18 cellular contexts compared by ENCODE assay signal in the genomic region with DNA sequence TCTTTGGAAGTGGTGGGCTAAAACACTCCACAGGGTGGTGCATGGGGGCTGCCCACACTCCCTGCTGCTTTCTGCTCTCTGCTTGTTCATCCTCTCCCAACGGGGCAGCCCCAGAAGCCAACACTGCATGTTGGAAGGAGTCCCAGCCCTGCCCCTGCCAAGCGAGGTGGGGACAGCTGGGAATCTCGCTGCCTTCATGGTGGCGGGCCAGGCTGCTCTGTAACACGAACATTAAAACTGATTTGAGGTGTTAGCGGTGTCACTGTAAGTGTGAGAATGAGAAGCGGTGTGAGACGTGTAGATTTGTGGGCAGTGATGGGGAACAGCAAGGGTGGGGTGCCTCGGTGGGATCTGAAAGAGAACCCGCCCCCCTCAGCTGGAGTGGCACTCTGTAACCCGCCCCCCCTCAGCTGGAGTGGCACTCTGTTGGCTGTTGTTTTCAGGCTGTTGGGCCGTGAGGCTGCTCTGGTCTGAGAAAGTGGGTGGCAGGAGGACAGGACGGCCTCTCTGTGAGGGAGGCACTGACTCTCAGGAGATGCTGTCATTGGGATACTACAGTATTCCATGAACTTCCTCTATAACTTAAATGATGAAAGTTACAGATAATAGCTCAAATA.
DNase-seq lines count a peak whose midpoint lies in the region; ATAC-seq and TF ChIP-seq lines count a peak whose summit lies in the region.
"Had no signal": no experiment of that assay in that cellular context is flagged by ENCODE, and none has a peak within 500 bp of the region (broad histone marks: within the 10 kb centered on the region; RNA-seq: fewer than 3 reads in every experiment).

No MANE protein-coding gene starts in this region.

- H3K4me1 ChIP-seq in thyroid gland: no peaks in the 10 kb centered on the region
- H3K4me1 ChIP-seq: foreskin keratinocyte, lower lobe of right lung had no signal

- no peak overlapping the region for H3K4me3 ChIP-seq in thyroid gland (replicated peaks in 1 of 3)
- H3K4me3 ChIP-seq: lower lobe of right lung, SK-N-MC had no signal

- 14 to 38% methylated on average over 13 of the region's 13 CpGs for WGBS in thyroid gland, 2 donors

- H3K27me3 ChIP-seq in thyroid gland: no peaks in the 10 kb centered on the region

- TF ChIP-seq CTCF in thyroid gland (IDR thresholded peaks at IDR 0.05): no peak

- H3K9me3 ChIP-seq in thyroid gland: no peaks in the 10 kb centered on the region
- H3K9me3 ChIP-seq: lower lobe of right lung had no signal

- no peak overlapping the region for H3K27ac ChIP-seq in thyroid gland
- H3K27ac ChIP-seq: foreskin keratinocyte, lower lobe of right lung, SK-N-MC had no signal

- no peaks in the 10 kb centered on the region for H3K36me3 ChIP-seq in thyroid gland
- H3K36me3 ChIP-seq: lower lobe of right lung had no signal

- ATAC-seq in Right ventricle myocardium inferior: peak; percentile 83
- no peak for ATAC-seq in GM21515 (IDR thresholded peaks at IDR 0.05; ENCODE audit: unreplicated experiment)
- ATAC-seq: foreskin keratinocyte, lower lobe of right lung had no signal

- no peak for TF ChIP-seq POLR2A in thyroid gland (IDR thresholded peaks at IDR 0.05)

- intact Hi-C loops in Right ventricle myocardium inferior (cut with DNase I) (no loop called here), cardiac septum (cut with DNase I) (no loop called here), thyroid gland (cut with DNase I) (no loop called here)

- DNase-seq in Right ventricle myocardium inferior (ENCODE audit: missing footprints) (no peak), cardiac septum (ENCODE audit: low spot score) (no peak), astrocyte of the hippocampus (ENCODE audit: low read depth, low spot score) (peak; percentile 29), left kidney (ENCODE audit: low read depth, low spot score) (peak; percentile 31), thyroid gland (peak; percentile 31 to 36), NCI-H2029 (lab: John Stamatoyannopoulos, UW) (no peak), EL (no peak)
- DNase-seq: activated CD4-positive, alpha-beta T cell treated with anti-CD3 and anti-CD28 coated beads, Interleukin-2, amount 50 U/mL, for 4 hours; activated T-cell treated with anti-CD3 and anti-CD28 coated beads, Interleukin-2, amount 50 U/mL, for 48 hours; COR-L47; foreskin keratinocyte; GOT3; lower lobe of right lung; NCI-H1417 treated with DMSO at 0.1 percent for 48 hours; OCI-M1; stimulated activated CD4-positive, alpha-beta T cell treated with anti-CD3 and anti-CD28 coated beads, Interleukin-1b, Interleukin-23, amount 100 ng/mL, for 48 hours had no signal

Comparison
In these comparisons a context has a peak if more than half of its experiments do, and no peak if none do; other contexts are left out.
1. DNase-seq: peak in astrocyte of the hippocampus (single experiment), left kidney (single experiment) and thyroid gland (2 of 2); none in Right ventricle myocardium inferior (single experiment), cardiac septum (single experiment), NCI-H2029 (single experiment) and EL (single experiment).